In genomic region chr17:66543526-66543925, GRCh38 we compare ENCODE assay signal across 20 cellular contexts.
DNase-seq lines count a peak whose midpoint lies in the region; ATAC-seq and TF ChIP-seq lines count a peak whose summit lies in the region.
"Had no signal": no experiment of that assay in that cellular context is flagged by ENCODE, and none has a peak within 500 bp of the region (broad histone marks: within the 10 kb centered on the region; RNA-seq: fewer than 3 reads in every experiment).

No MANE protein-coding gene starts in this region.

- DNase-seq in AG04450 (ENCODE audit: low read depth, low spot score): no peak
- DNase-seq in PC-3: no peak
- no peak for DNase-seq in chondrocyte (ENCODE audit: low spot score)
- no peak for DNase-seq in natural killer cell
- DNase-seq in T1000 (lab: John Stamatoyannopoulos, UW): no peak
- no peak for DNase-seq in mucosa of descending colon
- DNase-seq in uterus: no peak
- DNase-seq: activated CD4-positive, CD25-positive, alpha-beta regulatory T cell; Kasumi-1; NCI-H1417 treated with DMSO at 0.1 percent for 48 hours; NCI-H2171; NCI-H748 treated with DMSO at 0.1 percent for 48 hours; stimulated activated naive CD4-positive, alpha-beta T cell had no signal

- H2AFZ ChIP-seq in PC-3 (ENCODE audit: low read length): no peak overlapping the region
- H2AFZ ChIP-seq: hepatocyte had no signal

- no peaks in the 10 kb centered on the region for H4K20me1 ChIP-seq in PC-3 (ENCODE audit: low read length)

- peak overlapping the region; percentile 80 for H3K27ac ChIP-seq in AG04450 (ENCODE audit: low read depth, low read length)
- peak overlapping the region; percentile 89 for H3K27ac ChIP-seq in PC-3 (ENCODE audit: low read length)
- no peak overlapping the region for H3K27ac ChIP-seq in uterus
- H3K27ac ChIP-seq: ascending aorta, hepatocyte, HL-60 had no signal

- H3K4me1 Mint-ChIP-seq in chondrocyte (ENCODE audit: low read depth) (peaks cover 86% of the 10 kb centered on the region), natural killer cell (peaks cover 59 to 67% of the 10 kb centered on the region in 2 donors)

- POLR2A ChIA-PET in AG04450 (lab: Yijun Ruan, JAX) (interaction anchor here (1.1 to 1.2 kb wide), 2 partner anchors 77 to 81 kb away, joined by 4 read pairs; no protein-coding TSS in a partner anchor), PC-3 (lab: Charles Lee; ENCODE audit: unreplicated experiment) (interaction anchor here (0.7 kb wide), 1 partner anchor 20 kb away, joined by 4 read pairs; no protein-coding TSS in a partner anchor)

- TF ChIP-seq POLR2A in uterus (IDR thresholded peaks at IDR 0.05): no peak

- CTCF ChIA-PET in AG04450 (lab: Charles Lee) (no interaction called here), PC-3 (lab: Charles Lee) (no interaction called here)

- peak overlapping the region; percentile 61 for H3K4me2 ChIP-seq in PC-3 (ENCODE audit: low read length)
- H3K4me2 ChIP-seq: hepatocyte had no signal

- H3K27me3 Mint-ChIP-seq in chondrocyte (ENCODE audit: low read depth) (no peaks in the 10 kb centered on the region), natural killer cell (ENCODE audit: low read depth in 2 of 2) (no peaks in the 10 kb centered on the region)
- H3K27me3 Mint-ChIP-seq: dendritic cell treated with granulocyte-macrophage colony-stimulating factor and Interleukin-4, amounts not matched to agents 40 ng/mL and 50 ng/mL, for 4 days had no signal

- ATAC-seq in PC-3 (no peak), natural killer cell (no peak), GM19328 (IDR thresholded peaks at IDR 0.05; ENCODE audit: unreplicated experiment) (no peak), mucosa of descending colon (no peak)

- H3K9me3 ChIP-seq in AG04450 (ENCODE audit: control insufficient read depth, insufficient read depth, low read length): no peaks in the 10 kb centered on the region
- no peaks in the 10 kb centered on the region for H3K9me3 ChIP-seq in PC-3 (ENCODE audit: low read length)
- no peaks in the 10 kb centered on the region for H3K9me3 ChIP-seq in mucosa of descending colon
- H3K9me3 ChIP-seq in uterus: no peaks in the 10 kb centered on the region

- H3K9me3 Mint-ChIP-seq in chondrocyte (ENCODE audit: low read depth): peaks cover 16% of the 10 kb centered on the region
- peaks cover 0 to 2% of the 10 kb centered on the region in 2 donors for H3K9me3 Mint-ChIP-seq in natural killer cell
- H3K9me3 Mint-ChIP-seq: activated T-helper 2 cell treated with anti-CD3 and anti-CD28 coated beads, Interferon-gamma antibody, Interleukin-2, Interleukin-4, amounts not matched to agents 10 μg/mL and 5 μg/mL and 100 μg/mL, durations not matched to agents 14 hours and 24 hours and 36 hours; dendritic cell treated with granulocyte-macrophage colony-stimulating factor and Interleukin-4, amounts not matched to agents 40 ng/mL and 50 ng/mL, for 4 days had no signal

- H3K79me2 ChIP-seq in PC-3 (ENCODE audit: low read length): peaks cover 45% of the 10 kb centered on the region

- TF ChIP-seq CTCF in AG04450 (IDR thresholded peaks at IDR 0.05; ENCODE audit: low read depth, low read length) (no peak), PC-3 (conservative IDR thresholded peaks at IDR 0.05; ENCODE audit: low read depth, low read length) (no peak), chondrocyte (IDR thresholded peaks at IDR 0.05) (no peak), natural killer cell (IDR thresholded peaks at IDR 0.05) (no peak), mucosa of descending colon (IDR thresholded peaks at IDR 0.05) (no peak), uterus (IDR thresholded peaks at IDR 0.05) (no peak)

- no peaks in the 10 kb centered on the region for H3K9me2 ChIP-seq in PC-3 (replicated peaks; ENCODE audit: low read length)

- H3K4me3 ChIP-seq in AG04450 (ENCODE audit: low read depth, low read length) (no peak overlapping the region), PC-3 (ENCODE audit: low read length) (no peak overlapping the region), mucosa of descending colon (no peak overlapping the region), uterus (no peak overlapping the region)
- H3K4me3 ChIP-seq: ascending aorta, hepatocyte had no signal

- no peaks in the 10 kb centered on the region for H3K27me3 ChIP-seq in AG04450 (ENCODE audit: control insufficient read depth, insufficient read depth, low read length)
- H3K27me3 ChIP-seq in PC-3 (ENCODE audit: low read length): no peaks in the 10 kb centered on the region
- no peaks in the 10 kb centered on the region for H3K27me3 ChIP-seq in uterus
- H3K27me3 ChIP-seq: ascending aorta, hepatocyte had no signal

- peaks cover 3% of the 10 kb centered on the region; the same call in 1 of the 2 replicates for H3K36me3 ChIP-seq in PC-3 (ENCODE audit: low read depth, low read length)
- H3K36me3 ChIP-seq in mucosa of descending colon (ENCODE audit: low read depth): no peaks in the 10 kb centered on the region
- H3K36me3 ChIP-seq in uterus: no peaks in the 10 kb centered on the region
- H3K36me3 ChIP-seq: ascending aorta had no signal

- H3K9ac ChIP-seq in PC-3 (ENCODE audit: low read length): peak overlapping the region; percentile 53; the same call in 1 of the 2 replicates

- H3K27ac Mint-ChIP-seq in chondrocyte (ENCODE audit: unreplicated experiment) (peak overlapping the region; percentile 94), natural killer cell (peak overlapping the region; percentile 81 to 91)
- H3K27ac Mint-ChIP-seq: dendritic cell treated with granulocyte-macrophage colony-stimulating factor and Interleukin-4, amounts not matched to agents 40 ng/mL and 50 ng/mL, for 4 days; T-helper 1 cell treated with Interleukin-12 subunit alpha and Interleukin-12 subunit beta and Interleukin-4 antibody, amounts not matched to agents 30 μg/mL and 1 μg/mL, for 36 hours had no signal

- peaks cover 22% of the 10 kb centered on the region for H3F3A ChIP-seq in PC-3 (ENCODE audit: low read length, unreplicated experiment)

- H3K4me3 Mint-ChIP-seq in chondrocyte (ENCODE audit: unreplicated experiment) (no peak overlapping the region), natural killer cell (peak overlapping the region; percentile 75)
- H3K4me3 Mint-ChIP-seq: dendritic cell treated with granulocyte-macrophage colony-stimulating factor and Interleukin-4, amounts not matched to agents 40 ng/mL and 50 ng/mL, for 4 days; T-helper 1 cell treated with Interleukin-12 subunit alpha and Interleukin-12 subunit beta and Interleukin-4 antibody, amounts not matched to agents 30 μg/mL and 1 μg/mL, for 36 hours had no signal

- H3K36me3 Mint-ChIP-seq in chondrocyte (ENCODE audit: low read depth) (no peaks in the 10 kb centered on the region), natural killer cell (no peaks in the 10 kb centered on the region)

- intact Hi-C loops in PC-3 (cut with micrococcal nuclease): loop anchor here (2.0 to 10.0 kb wide), 2 partner anchors 77 to 239 kb away; partner anchors contain the start of gene PRKCA
- intact Hi-C loops in natural killer cell (cut with micrococcal nuclease): no loop called here
- intact Hi-C loops in mucosa of descending colon (cut with DNase I, micrococcal nuclease): no loop called here
- intact Hi-C loops in uterus (cut with DNase I; ENCODE audit: low total_unique reads): no loop called here

- peaks cover 73% of the 10 kb centered on the region for H3K4me1 ChIP-seq in PC-3 (ENCODE audit: insufficient read depth, low read length)
- peaks cover 32% of the 10 kb centered on the region for H3K4me1 ChIP-seq in mucosa of descending colon (ENCODE audit: low read depth)
- H3K4me1 ChIP-seq in uterus: peaks cover 0 to 4% of the 10 kb centered on the region in 2 donors
- H3K4me1 ChIP-seq: ascending aorta had no signal

- BruUV-seq in PC-3 (replicated peaks; lab: Mats Ljungman, UMichigan): no TSS peak

Comparison
In these comparisons a context has a peak if more than half of its experiments do, and no peak if none do; other contexts are left out.
1. H3K27ac ChIP-seq: peak in AG04450 (single experiment) and PC-3 (single experiment); none in uterus (0 of 2).